ENCODE assay signal across 10 cellular contexts in genomic region chr11:60910281-60910687, GRCh38. TPM values are rescaled to one million over a fixed set of nuclear protein-coding genes. Genes with fewer than 3 reads are reported as not detected.
A peak's percentile ranks its signal among the peaks of the same experiment; 100 is the strongest.
DNase-seq lines count a peak whose midpoint lies in the region; ATAC-seq and TF ChIP-seq lines count a peak whose summit lies in the region.
"Had no signal": no experiment of that assay in that cellular context is flagged by ENCODE, and none has a peak within 500 bp of the region (broad histone marks: within the 10 kb centered on the region; RNA-seq: fewer than 3 reads in every experiment).

No MANE protein-coding gene starts in this region.

- POLR2A ChIA-PET in A673 (lab: Charles Lee; ENCODE audit: low non-redundant PET) = no interaction called here

- ATAC-seq in GM19025 (IDR thresholded peaks at IDR 0.05; ENCODE audit: low read depth, unreplicated experiment) (peak; percentile 32), HG02623 (IDR thresholded peaks at IDR 0.05; ENCODE audit: unreplicated experiment) (peak; percentile 30)
- ATAC-seq: T-helper 17 cell had no signal

- peaks cover 20% of the 10 kb centered on the region for H3K79me2 ChIP-seq in KMS-11 (ENCODE audit: insufficient read depth, low read depth)

- BruUV-seq in A673 (replicated peaks; lab: Mats Ljungman, UMichigan) = no TSS peak

- no peak for TF ChIP-seq EP300 in sigmoid colon (IDR thresholded peaks at IDR 0.05)

- H2AFZ ChIP-seq in KMS-11 (ENCODE audit: low read depth) = no peak overlapping the region

- intact Hi-C loops in sigmoid colon (cut with DNase I) = loop anchor here (10.0 kb wide), 2 partner anchors 1065 to 1355 kb away; no protein-coding TSS in a partner anchor
- intact Hi-C loops in A673 (cut with micrococcal nuclease; ENCODE audit: unreplicated experiment) = loop anchor here (10.0 kb wide), 1 partner anchor 1345 kb away; no protein-coding TSS in a partner anchor

- TF ChIP-seq CTCF in KMS-11 (conservative IDR thresholded peaks at IDR 0.05; ENCODE audit: low read depth, low read length) (no peak), sigmoid colon (IDR thresholded peaks at IDR 0.05) (no peak), A673 (conservative IDR thresholded peaks at IDR 0.05; ENCODE audit: low read depth, low read length) (no peak)

- H3K36me3 ChIP-seq in KMS-11 (ENCODE audit: insufficient read depth) = no peaks in the 10 kb centered on the region
- H3K36me3 ChIP-seq in sigmoid colon = no peaks in the 10 kb centered on the region
- no peaks in the 10 kb centered on the region for H3K36me3 ChIP-seq in A673 (ENCODE audit: insufficient read depth, low read length, poor library complexity, severe bottlenecking)
- H3K36me3 ChIP-seq in effector memory CD4-positive, alpha-beta T cell (ENCODE audit: control insufficient read depth, insufficient read depth, low read length) = no peaks in the 10 kb centered on the region
- H3K36me3 ChIP-seq: tibial nerve had no signal

- no peaks in the 10 kb centered on the region for H3K27me3 ChIP-seq in KMS-11 (ENCODE audit: insufficient read depth, low read depth)
- H3K27me3 ChIP-seq in sigmoid colon = no peaks in the 10 kb centered on the region
- H3K27me3 ChIP-seq in A673 (replicated peaks; ENCODE audit: insufficient read depth, low read depth, low read length, poor library complexity) = no peaks in the 10 kb centered on the region
- no peaks in the 10 kb centered on the region for H3K27me3 ChIP-seq in effector memory CD4-positive, alpha-beta T cell (replicated peaks; ENCODE audit: control insufficient read depth, insufficient read depth, low read length, poor library complexity, severe bottlenecking)
- H3K27me3 ChIP-seq: tibial nerve had no signal

- H3K4me3 ChIP-seq in KMS-11 (IDR thresholded peaks at IDR 0.05; ENCODE audit: insufficient read depth, low read depth, low read length) (no peak overlapping the region), sigmoid colon (no peak overlapping the region), A673 (ENCODE audit: low read depth, low read length, poor library complexity, severe bottlenecking) (no peak overlapping the region)
- no peak overlapping the region for H3K4me3 ChIP-seq in effector memory CD4-positive, alpha-beta T cell (ENCODE audit: insufficient read depth, low read depth, low read length, poor library complexity, severe bottlenecking)
- H3K4me3 ChIP-seq: tibial nerve had no signal

- 50 to 87% methylated on average over 3 of the region's 3 CpGs for WGBS in sigmoid colon, 2 donors

- CTCF ChIA-PET in A673 (lab: Charles Lee) = no interaction called here

- H3K9me3 ChIP-seq in sigmoid colon = no peaks in the 10 kb centered on the region
- H3K9me3 ChIP-seq in A673 (ENCODE audit: low read depth, low read length, poor library complexity, severe bottlenecking) = no peaks in the 10 kb centered on the region
- H3K9me3 ChIP-seq in effector memory CD4-positive, alpha-beta T cell (ENCODE audit: control insufficient read depth, low read length) = no peaks in the 10 kb centered on the region
- H3K9me3 ChIP-seq: tibial nerve had no signal

- DNase-seq in sigmoid colon (peak; percentile 66), EL (no peak), A673 (ENCODE audit: low spot score) (no peak)
- no peak for DNase-seq in effector memory CD4-positive, alpha-beta T cell
- DNase-seq: NCI-H1048, T-helper 17 cell had no signal

- no peak overlapping the region for H3K9ac ChIP-seq in KMS-11

- H3K27ac ChIP-seq in KMS-11 = peak overlapping the region; percentile 36; the same call in 1 of the 2 replicates
- H3K27ac ChIP-seq in sigmoid colon = no peak overlapping the region
- no peak overlapping the region for H3K27ac ChIP-seq in A673 (ENCODE audit: low read depth, low read length, poor library complexity, severe bottlenecking)
- H3K27ac ChIP-seq in effector memory CD4-positive, alpha-beta T cell (ENCODE audit: insufficient read depth, low read length, poor library complexity, severe bottlenecking) = no peak overlapping the region

- no peaks in the 10 kb centered on the region for H4K20me1 ChIP-seq in KMS-11 (ENCODE audit: insufficient read depth)

- peak overlapping the region; percentile 57 for H3K4me2 ChIP-seq in KMS-11

- no peak for TF ChIP-seq POLR2A in sigmoid colon (IDR thresholded peaks at IDR 0.05)

- H3K4me1 ChIP-seq in KMS-11 (ENCODE audit: low read depth, poor library complexity, severe bottlenecking) (peaks cover 57% of the 10 kb centered on the region), sigmoid colon (peaks cover 0 to 30% (median 21%) of the 10 kb centered on the region in 4 donors), A673 (ENCODE audit: insufficient read depth, low read length, poor library complexity, severe bottlenecking) (peaks cover 18% of the 10 kb centered on the region)
- H3K4me1 ChIP-seq in effector memory CD4-positive, alpha-beta T cell (ENCODE audit: control insufficient read depth, insufficient read depth, low read length, poor library complexity, severe bottlenecking) = peaks cover 22% of the 10 kb centered on the region

RNA-seq across cellular contexts. Expression of gene TMEM109, which starts 3.7 kb away (rescaled TPM):
- total RNA-seq in sigmoid colon (100 to 1,000 TPM in 2 of 4 donors, 10 to 100 TPM in 2; 86.2 to 115 (median 98.4) TPM), A673 (2021) (139 and 169 TPM in 2 replicates)
- 10 to 100 TPM; 16.2 to 57.7 (median 17.3) TPM for polyA plus RNA-seq in sigmoid colon

RNA-seq across cellular contexts. Expression of gene PRPF19, which starts 3.9 kb away (rescaled TPM):
- total RNA-seq in sigmoid colon (10 to 100 TPM; 37.1 to 52.5 (median 38.9) TPM), A673 (2021) (200 and 204 TPM in 2 replicates)
- 10 to 100 TPM; 41.2 to 92.3 (median 42.0) TPM for polyA plus RNA-seq in sigmoid colon

RNA-seq across cellular contexts. Expression of gene TMEM132A, which starts 14.0 kb away (rescaled TPM):
- total RNA-seq in sigmoid colon (10 to 100 TPM in 1 of 4 donors, 1 to 10 TPM in 2, under 1 TPM in 1; 0.49 to 17.4 (median 2.9) TPM), A673 (2021) (140 and 147 TPM in 2 replicates)
- polyA plus RNA-seq in sigmoid colon = 1 to 10 TPM in 2 of 3 donors, under 1 TPM in 1; 0.60 to 8.5 (median 2.3) TPM
- total RNA-seq: T-helper 17 cell had no signal

RNA-seq across cellular contexts. Expression of gene SLC15A3, which starts 41.7 kb away (rescaled TPM):
- total RNA-seq in sigmoid colon (10 to 100 TPM; 12.8 to 43.9 (median 28.6) TPM), A673 (2021) (not detected in 2 replicates)
- polyA plus RNA-seq in sigmoid colon = 10 to 100 TPM; 13.8 to 32.0 (median 21.3) TPM

RNA-seq across cellular contexts. Expression of gene ZP1, which starts 42.9 kb away (rescaled TPM):
- total RNA-seq in sigmoid colon (not detected), A673 (2021) (not detected in 2 replicates)
- under 1 TPM in 1 of 3 donors, not detected in 2; 0.15 TPM for polyA plus RNA-seq in sigmoid colon
- total RNA-seq: T-helper 17 cell, tibial nerve had no signal
